ENCODE assay signal across 12 cellular contexts in genomic region chr11:43992834-43993637, GRCh38. TPM values are rescaled to one million over a fixed set of nuclear protein-coding genes. Genes with fewer than 3 reads are reported as not detected.
DNase-seq lines count a peak whose midpoint lies in the region; ATAC-seq and TF ChIP-seq lines count a peak whose summit lies in the region.
"Had no signal": no experiment of that assay in that cellular context is flagged by ENCODE, and none has a peak within 500 bp of the region (broad histone marks: within the 10 kb centered on the region; RNA-seq: fewer than 3 reads in every experiment).

No MANE protein-coding gene starts in this region.

- H3K4me1 ChIP-seq in ACC112 (ENCODE audit: control insufficient read depth, insufficient read depth, low read length, unreplicated experiment) (peaks cover 14% of the 10 kb centered on the region), mucosa of descending colon (ENCODE audit: low read depth) (no peaks in the 10 kb centered on the region)

- peak overlapping the region; percentile 63 for H3K4me3 ChIP-seq in ACC112 (ENCODE audit: low read depth, low read length)
- H3K4me3 ChIP-seq in cardiac fibroblast (replicated peaks in 1 of 2; ENCODE audit: low read depth in 2 of 2, low read length in 2 of 2): no peak overlapping the region
- no peak overlapping the region for H3K4me3 ChIP-seq in mucosa of descending colon

- peak overlapping the region; percentile 26 for H2AFZ ChIP-seq in ACC112 (ENCODE audit: low read length, unreplicated experiment)

- intact Hi-C loops in mucosa of descending colon (cut with DNase I, micrococcal nuclease): no loop called here

- TF ChIP-seq CTCF in cardiac fibroblast (IDR thresholded peaks at IDR 0.05; ENCODE audit: low read depth, low read length) (no peak), mucosa of descending colon (IDR thresholded peaks at IDR 0.05) (no peak)

- H3K27ac ChIP-seq in ACC112 (ENCODE audit: low read depth, low read length): no peak overlapping the region

- peak; percentile 31 for DNase-seq in LHCN-M2 (ENCODE audit: low read depth)
- DNase-seq in cardiac fibroblast (ENCODE audit: low read depth in 2 of 2): peak; percentile 25 to 49
- peak in 1 of 3 donors; percentile 22 for DNase-seq in mucosa of descending colon
- no peak for DNase-seq in AG08396 (ENCODE audit: low spot score)
- DNase-seq in Kasumi-1 (lab: John Stamatoyannopoulos, UW): no peak
- DNase-seq in OCI-M2 (lab: John Stamatoyannopoulos, UW; ENCODE audit: unreplicated experiment): no peak
- no peak for DNase-seq in stimulated activated naive CD4-positive, alpha-beta T cell treated with Interleukin-2 at 50 U/mL for 16 hours (lab: John Stamatoyannopoulos, UW)
- DNase-seq: activated CD4-positive, alpha-beta T cell treated with anti-CD3 and anti-CD28 coated beads, Interleukin-2, amount 50 U/mL, for 4 hours; stimulated activated CD4-positive, alpha-beta T cell treated with anti-CD3 and anti-CD28 coated beads, Interleukin-4, amount 100 ng/mL, for 4 hours had no signal

- H3K36me3 ChIP-seq in ACC112 (ENCODE audit: insufficient read depth, low read length): no peaks in the 10 kb centered on the region
- no peaks in the 10 kb centered on the region for H3K36me3 ChIP-seq in mucosa of descending colon (ENCODE audit: low read depth)

- ATAC-seq in mucosa of descending colon: peak; percentile 46

- peaks cover 8% of the 10 kb centered on the region for H3K27me3 ChIP-seq in ACC112 (ENCODE audit: insufficient read depth, low read length)

- H3K79me2 ChIP-seq in ACC112 (ENCODE audit: control insufficient read depth, insufficient read depth, low read length, unreplicated experiment): no peaks in the 10 kb centered on the region

- H3K9me3 ChIP-seq in mucosa of descending colon: no peaks in the 10 kb centered on the region

RNA-seq across cellular contexts. Expression of gene C11orf96, which starts 50.6 kb away (rescaled TPM):
- total RNA-seq in LHCN-M2 (2014; rRNA removed): not detected in 2 replicates
- polyA plus RNA-seq in LHCN-M2 (2012): 0.07 TPM
- 10 to 100 TPM; 13.0 to 42.0 (median 21.0) TPM for total RNA-seq in mucosa of descending colon

RNA-seq across cellular contexts. Expression of gene ACCSL, which starts 54.7 kb away (rescaled TPM):
- total RNA-seq in LHCN-M2 (2014; rRNA removed) (not detected in 2 replicates), mucosa of descending colon (not detected)
- polyA plus RNA-seq in LHCN-M2 (2012): not detected
- total RNA-seq: kidney epithelial cell, NCI-H460 had no signal

Comparison
In these comparisons a context has a peak if more than half of its experiments do, and no peak if none do; other contexts are left out.
1. DNase-seq: peak in LHCN-M2 (single experiment) and cardiac fibroblast (2 of 2); none in AG08396 (single experiment), Kasumi-1 (0 of 2), OCI-M2 (single experiment) and stimulated activated naive CD4-positive, alpha-beta T cell treated with Interleukin-2 at 50 U/mL for 16 hours (single experiment).
2. RNA of gene C11orf96, which starts 50.6 kb away (total RNA-seq): 13.0 to 42.0 TPM in mucosa of descending colon; not detected in LHCN-M2; every median in the first group is over 10 times any median in the second.